Comparison of ENCODE assay signal across 22 cellular contexts in genomic region chr2:74043345-74044329, GRCh38. TPM values are rescaled to one million over a fixed set of nuclear protein-coding genes. Genes with fewer than 3 reads are reported as not detected.
DNase-seq lines count a peak whose midpoint lies in the region; ATAC-seq and TF ChIP-seq lines count a peak whose summit lies in the region.
"Had no signal": no experiment of that assay in that cellular context is flagged by ENCODE, and none has a peak within 500 bp of the region (broad histone marks: within the 10 kb centered on the region; RNA-seq: fewer than 3 reads in every experiment).

No MANE protein-coding gene starts in this region.

- no peak overlapping the region for H3K18ac ChIP-seq in H9 (ENCODE audit: insufficient read length, low read depth, low read length)

- no peak overlapping the region for H2AK5ac ChIP-seq in H9 (ENCODE audit: insufficient read length, low read length)

- no peak overlapping the region for H2BK12ac ChIP-seq in H9 (ENCODE audit: insufficient read length, low read depth, low read length)

- no peak overlapping the region for H2BK20ac ChIP-seq in H9 (ENCODE audit: low read depth, low read length, poor library complexity, severe bottlenecking)

- H3K27me3 Mint-ChIP-seq in CD14-positive monocyte (ENCODE audit: low read depth in 3 of 3) (no peaks in the 10 kb centered on the region), H9 (ENCODE audit: low read depth) (no peaks in the 10 kb centered on the region)
- H3K27me3 Mint-ChIP-seq in dendritic cell treated with granulocyte-macrophage colony-stimulating factor and Interleukin-4, amounts not matched to agents 40 ng/mL and 50 ng/mL, for 4 days: no peaks in the 10 kb centered on the region
- H3K27me3 Mint-ChIP-seq in naive thymus-derived CD4-positive, alpha-beta T cell: no peaks in the 10 kb centered on the region
- H3K27me3 Mint-ChIP-seq: activated CD8-positive, alpha-beta T cell treated with anti-CD3 and anti-CD28 coated beads for 36 hours; activated naive CD8-positive, alpha-beta T cell treated with anti-CD3 and anti-CD28 coated beads, Interleukin-2, amount 10 ng/mL, durations not matched to agents 7 days and 5 days; CD8-positive, alpha-beta memory T cell had no signal

- no peak overlapping the region for H2BK120ac ChIP-seq in H9 (ENCODE audit: low read depth, low read length, poor library complexity, severe bottlenecking)

- H3K4me1 Mint-ChIP-seq in CD14-positive monocyte (peaks cover 46% of the 10 kb centered on the region), H9 (peaks cover 30 to 38% of the 10 kb centered on the region in 2 experiments)
- peaks cover 70% of the 10 kb centered on the region for H3K4me1 Mint-ChIP-seq in dendritic cell treated with granulocyte-macrophage colony-stimulating factor and Interleukin-4, amounts not matched to agents 40 ng/mL and 50 ng/mL, for 4 days (ENCODE audit: low read depth)
- H3K4me1 Mint-ChIP-seq in naive thymus-derived CD4-positive, alpha-beta T cell: peaks cover 35 to 74% (median 69%) of the 10 kb centered on the region in 7 donors

- intact Hi-C loops in CD14-positive monocyte (cut with micrococcal nuclease): no loop called here
- intact Hi-C loops in dendritic cell treated with granulocyte-macrophage colony-stimulating factor and Interleukin-4, amounts not matched to agents 40 ng/mL and 50 ng/mL, for 4 days (cut with micrococcal nuclease): no loop called here
- intact Hi-C loops in naive thymus-derived CD4-positive, alpha-beta T cell (cut with micrococcal nuclease): no loop called here

- H3K4me3 Mint-ChIP-seq in CD14-positive monocyte (no peak overlapping the region), H9 (no peak overlapping the region)
- no peak overlapping the region for H3K4me3 Mint-ChIP-seq in dendritic cell treated with granulocyte-macrophage colony-stimulating factor and Interleukin-4, amounts not matched to agents 40 ng/mL and 50 ng/mL, for 4 days
- H3K4me3 Mint-ChIP-seq in naive thymus-derived CD4-positive, alpha-beta T cell: no peak overlapping the region
- H3K4me3 Mint-ChIP-seq: activated CD8-positive, alpha-beta T cell treated with anti-CD3 and anti-CD28 coated beads for 36 hours; activated naive CD8-positive, alpha-beta T cell treated with anti-CD3 and anti-CD28 coated beads, Interleukin-2, amount 10 ng/mL, durations not matched to agents 7 days and 5 days; CD8-positive, alpha-beta memory T cell had no signal

- peaks cover 40 to 45% of the 10 kb centered on the region in 2 donors for H3K36me3 Mint-ChIP-seq in CD14-positive monocyte
- H3K36me3 Mint-ChIP-seq in H9 (ENCODE audit: insufficient read depth in 1 of 3, low read depth in 3 of 3): peaks cover 15 to 23% (median 20%) of the 10 kb centered on the region in 3 experiments; a peak in 6 of 7 replicates
- peaks cover 75% of the 10 kb centered on the region for H3K36me3 Mint-ChIP-seq in dendritic cell treated with granulocyte-macrophage colony-stimulating factor and Interleukin-4, amounts not matched to agents 40 ng/mL and 50 ng/mL, for 4 days (ENCODE audit: low read depth)
- peaks cover 0 to 18% (median 3%) of the 10 kb centered on the region in 5 donors for H3K36me3 Mint-ChIP-seq in naive thymus-derived CD4-positive, alpha-beta T cell

- no CpG with 5 or more reads among the region's 6 CpGs for WGBS in H9 (ENCODE audit: extremely low coverage, insufficient read length, low lambda C conversion rate)

- H3K27ac Mint-ChIP-seq in CD14-positive monocyte (peak overlapping the region in 4 of 7 donors; percentile 14 to 65 (median 46)), H9 (peak overlapping the region; percentile 23 to 47 (median 37); a peak in 3 of 7 replicates)
- H3K27ac Mint-ChIP-seq in dendritic cell treated with granulocyte-macrophage colony-stimulating factor and Interleukin-4, amounts not matched to agents 40 ng/mL and 50 ng/mL, for 4 days: peak overlapping the region; percentile 67
- peak overlapping the region in 7 of 9 donors; percentile 41 to 75 (median 63) for H3K27ac Mint-ChIP-seq in naive thymus-derived CD4-positive, alpha-beta T cell
- H3K27ac Mint-ChIP-seq: activated CD8-positive, alpha-beta T cell treated with anti-CD3 and anti-CD28 coated beads for 36 hours; activated naive CD8-positive, alpha-beta T cell treated with anti-CD3 and anti-CD28 coated beads, Interleukin-2, amount 10 ng/mL, durations not matched to agents 7 days and 5 days had no signal

- H2BK5ac ChIP-seq in H9 (ENCODE audit: insufficient read length, low read length): no peak overlapping the region

- H4K20me1 ChIP-seq in H9 (ENCODE audit: control insufficient read depth, insufficient read depth, insufficient read length): no peaks in the 10 kb centered on the region

- no peaks in the 10 kb centered on the region for H3K23me2 ChIP-seq in H9 (ENCODE audit: insufficient read length, low read depth, low read length, poor library complexity, severe bottlenecking)

- ATAC-seq in naive thymus-derived CD4-positive, alpha-beta T cell: no peak
- no peak for ATAC-seq in HG03521 (IDR thresholded peaks at IDR 0.05; ENCODE audit: unreplicated experiment)
- ATAC-seq: activated CD8-positive, alpha-beta T cell treated with anti-CD3 and anti-CD28 coated beads for 36 hours; body of pancreas had no signal

- no peaks in the 10 kb centered on the region; the same call in 1 of the 2 replicates for H3K79me2 ChIP-seq in H9 (ENCODE audit: insufficient read depth, low read length)

- no peak overlapping the region for H3T11ph ChIP-seq in H9 (ENCODE audit: low read length)

- no peaks in the 10 kb centered on the region for H3K9me3 ChIP-seq in H9 (ENCODE audit: control insufficient read depth, low read depth, low read length)
- no peaks in the 10 kb centered on the region for H3K9me3 ChIP-seq in naive thymus-derived CD4-positive, alpha-beta T cell (ENCODE audit: control insufficient read depth in 2 of 3, low read length in 3 of 3)
- H3K9me3 ChIP-seq: body of pancreas, SJCRH30, suprapubic skin had no signal

- H3K36me3 ChIP-seq in naive thymus-derived CD4-positive, alpha-beta T cell (ENCODE audit: control insufficient read depth in 2 of 3, insufficient read depth in 3 of 3, low read length in 3 of 3): peaks cover 0 to 30% (median 6%) of the 10 kb centered on the region in 3 experiments

- no peak overlapping the region for H2BK15ac ChIP-seq in H9 (ENCODE audit: low read depth, low read length)

- no peak overlapping the region for H2AFZ ChIP-seq in H9 (ENCODE audit: low read length)

- H4K8ac ChIP-seq in H9 (replicated peaks; ENCODE audit: insufficient read length, low read depth, low read length): no peak overlapping the region

- no peaks in the 10 kb centered on the region for H3K79me1 ChIP-seq in H9 (ENCODE audit: insufficient read depth, low read depth, low read length, poor library complexity, severe bottlenecking)

- no peak overlapping the region for H3K14ac ChIP-seq in H9 (ENCODE audit: insufficient read depth, low read length)

- no peak overlapping the region for H4K91ac ChIP-seq in H9 (ENCODE audit: insufficient read length, low read depth, low read length)

- no peaks in the 10 kb centered on the region for H3K27me3 ChIP-seq in H9 (ENCODE audit: insufficient read depth, low read length)
- no peaks in the 10 kb centered on the region for H3K27me3 ChIP-seq in naive thymus-derived CD4-positive, alpha-beta T cell (ENCODE audit: control insufficient read depth in 2 of 2, insufficient read depth in 2 of 2, low read length in 2 of 2)
- H3K27me3 ChIP-seq: body of pancreas, SJCRH30, suprapubic skin had no signal

- POLR2A ChIA-PET in naive thymus-derived CD4-positive, alpha-beta T cell (lab: Charles Lee): no interaction called here

- DNase-seq in CD14-positive monocyte (ENCODE audit: low spot score) (no peak), H9 (no peak), GOT3 (lab: John Stamatoyannopoulos, UW) (no peak), NCI-H524 (lab: John Stamatoyannopoulos, UW) (no peak)
- DNase-seq in naive thymus-derived CD4-positive, alpha-beta T cell: no peak
- DNase-seq: activated CD8-positive, alpha-beta T cell treated with anti-CD3 and anti-CD28 coated beads for 36 hours; activated naive CD8-positive, alpha-beta T cell treated with anti-CD3 and anti-CD28 coated beads, Interleukin-2, amount 10 ng/mL, durations not matched to agents 7 days and 5 days; body of pancreas; CD8-positive, alpha-beta memory T cell; DMS53; GF-D8; H7; NCI-H1092 treated with DMSO at 0.1 percent for 48 hours; NCI-H2029 treated with DMSO at 0.1 percent for 48 hours; NCI-H345; occipital lobe; SJCRH30; T-helper 2 cell had no signal

- H3K9ac ChIP-seq in H9 (ENCODE audit: extremely low read depth, insufficient read length, low read length): no peak overlapping the region

- H3K4me1 ChIP-seq in H9 (ENCODE audit: insufficient read depth, low read length): peaks cover 9% of the 10 kb centered on the region; the same call in 1 of the 2 replicates
- peaks cover 12 to 27% of the 10 kb centered on the region in 2 donors for H3K4me1 ChIP-seq in naive thymus-derived CD4-positive, alpha-beta T cell (ENCODE audit: control insufficient read depth in 2 of 2, insufficient read depth in 2 of 2, low read length in 2 of 2)
- H3K4me1 ChIP-seq: body of pancreas had no signal

- CTCF ChIA-PET in naive thymus-derived CD4-positive, alpha-beta T cell (lab: Charles Lee): no interaction called here

- H3K4ac ChIP-seq in H9 (ENCODE audit: low read depth, low read length): no peak overlapping the region

- no peak overlapping the region for H3K4me2 ChIP-seq in H9 (ENCODE audit: insufficient read depth, insufficient read length, low read length)

- H3K9me3 Mint-ChIP-seq in CD14-positive monocyte: no peaks in the 10 kb centered on the region
- H3K9me3 Mint-ChIP-seq in H9: no peaks in the 10 kb centered on the region
- peaks cover 7% of the 10 kb centered on the region for H3K9me3 Mint-ChIP-seq in dendritic cell treated with granulocyte-macrophage colony-stimulating factor and Interleukin-4, amounts not matched to agents 40 ng/mL and 50 ng/mL, for 4 days
- peaks cover 0 to 4% (median 0%) of the 10 kb centered on the region in 11 donors for H3K9me3 Mint-ChIP-seq in naive thymus-derived CD4-positive, alpha-beta T cell
- H3K9me3 Mint-ChIP-seq: activated CD8-positive, alpha-beta T cell treated with anti-CD3 and anti-CD28 coated beads for 36 hours; activated naive CD8-positive, alpha-beta T cell treated with anti-CD3 and anti-CD28 coated beads, Interleukin-2, amount 10 ng/mL, durations not matched to agents 7 days and 5 days; CD8-positive, alpha-beta memory T cell had no signal

- no peak for TF ChIP-seq CTCF in CD14-positive monocyte (IDR thresholded peaks at IDR 0.05)
- no peak for TF ChIP-seq CTCF in H9 (conservative IDR thresholded peaks at IDR 0.05)

- H3K56ac ChIP-seq in H9 (ENCODE audit: insufficient read length, low read depth, low read length): no peak overlapping the region

- H3K27ac ChIP-seq in H9 (ENCODE audit: insufficient read length, low read depth, low read length): no peak overlapping the region
- no peak overlapping the region for H3K27ac ChIP-seq in naive thymus-derived CD4-positive, alpha-beta T cell (ENCODE audit: low read depth, low read length)
- H3K27ac ChIP-seq: body of pancreas, SJCRH30, suprapubic skin, VCaP had no signal

- no peak overlapping the region for H4K5ac ChIP-seq in H9 (ENCODE audit: insufficient read length, low read depth, low read length)

- H3K4me3 ChIP-seq in naive thymus-derived CD4-positive, alpha-beta T cell (ENCODE audit: low read length): no peak overlapping the region
- H3K4me3 ChIP-seq: body of pancreas, SJCRH30, suprapubic skin had no signal

- no peak overlapping the region for H3K23ac ChIP-seq in H9 (ENCODE audit: insufficient read length, low read depth, low read length)

RNA-seq across cellular contexts. Expression of gene TET3, which starts 58.9 kb away (rescaled TPM):
- polyA plus RNA-seq in CD14-positive monocyte: 1 to 10 TPM in 1 of 2 donors, under 1 TPM in 1; 0.79 to 1.4 TPM
- total RNA-seq in H9 (2021): 21.8 and 24.7 TPM in 2 replicates
- 10 to 100 TPM; 19.1 to 38.6 (median 28.6) TPM for total RNA-seq in naive thymus-derived CD4-positive, alpha-beta T cell
- polyA plus RNA-seq in naive thymus-derived CD4-positive, alpha-beta T cell: 1 to 10 TPM in 1 of 2 donors, under 1 TPM in 1; 0.77 to 1.1 TPM
